ENCODE assay signal across 11 cellular contexts in the genomic region with DNA sequence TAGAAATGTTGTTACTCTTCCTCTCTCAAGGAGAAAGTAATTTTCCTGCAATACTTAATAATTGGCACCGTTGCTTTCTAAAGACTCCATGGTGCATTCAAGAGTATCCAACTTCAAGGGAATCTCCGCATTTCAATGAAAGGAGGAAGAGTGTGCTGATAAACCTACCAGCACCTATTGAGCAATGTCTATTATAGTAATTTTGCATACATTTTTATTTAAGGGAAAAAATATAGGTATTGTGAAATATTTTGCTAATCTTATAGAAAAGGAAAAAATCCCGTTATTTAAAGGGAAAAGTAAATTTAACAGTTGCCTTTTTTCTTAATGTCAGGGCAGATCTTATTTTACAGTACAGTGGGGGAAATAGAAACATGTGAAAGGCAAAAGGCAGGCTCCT. TPM values are rescaled to one million over a fixed set of nuclear protein-coding genes. Genes with fewer than 3 reads are reported as not detected.
A peak's percentile ranks its signal among the peaks of the same experiment; 100 is the strongest.
DNase-seq lines count a peak whose midpoint lies in the region; ATAC-seq and TF ChIP-seq lines count a peak whose summit lies in the region.
"Had no signal": no experiment of that assay in that cellular context is flagged by ENCODE, and none has a peak within 500 bp of the region (broad histone marks: within the 10 kb centered on the region; RNA-seq: fewer than 3 reads in every experiment).

No MANE protein-coding gene starts in this region.

- CTCF ChIA-PET in T-cell (lab: Charles Lee), result interaction anchor here in 1 of 2 donors (1.8 kb wide), 1 partner anchor 273 kb away, joined by 5 read pairs; a partner anchor contains a TSS

- H3K4me3 Mint-ChIP-seq in T-helper 1 cell treated with Interleukin-12 subunit alpha and Interleukin-12 subunit beta and Interleukin-4 antibody, amounts not matched to agents 30 μg/mL and 1 μg/mL, for 36 hours, result peak overlapping the region; percentile 99
- peak overlapping the region; percentile 97 to 99 (median 98) for H3K4me3 Mint-ChIP-seq in T-cell

- peaks cover 29% of the 10 kb centered on the region for H3K36me3 Mint-ChIP-seq in T-helper 1 cell treated with Interleukin-12 subunit alpha and Interleukin-12 subunit beta and Interleukin-4 antibody, amounts not matched to agents 30 μg/mL and 1 μg/mL, for 36 hours (ENCODE audit: low read depth)
- peaks cover 16% of the 10 kb centered on the region for H3K36me3 Mint-ChIP-seq in T-cell

- H3K4me3 ChIP-seq in esophagus squamous epithelium, result no peak overlapping the region
- H3K4me3 ChIP-seq in stomach, result peak overlapping the region in 1 of 4 donors; percentile 61

- no peaks in the 10 kb centered on the region for H3K27me3 Mint-ChIP-seq in T-helper 1 cell treated with Interleukin-12 subunit alpha and Interleukin-12 subunit beta and Interleukin-4 antibody, amounts not matched to agents 30 μg/mL and 1 μg/mL, for 36 hours (ENCODE audit: low read depth)
- no peaks in the 10 kb centered on the region for H3K27me3 Mint-ChIP-seq in T-cell

- peaks cover 32% of the 10 kb centered on the region for H3K4me1 Mint-ChIP-seq in T-helper 1 cell treated with Interleukin-12 subunit alpha and Interleukin-12 subunit beta and Interleukin-4 antibody, amounts not matched to agents 30 μg/mL and 1 μg/mL, for 36 hours (ENCODE audit: low read depth)
- peaks cover 29 to 37% (median 30%) of the 10 kb centered on the region in 3 donors for H3K4me1 Mint-ChIP-seq in T-cell

- POLR2A ChIA-PET in T-cell (lab: Charles Lee), result interaction anchor here in 1 of 2 donors (0.6 to 2.7 kb wide), 4 partner anchors 105 to 158 kb away, joined by 3 to 12 read pairs (median 3); no protein-coding TSS in a partner anchor

- no peak for ATAC-seq in T-cell (replicated peaks in 1 of 4)
- no peak for ATAC-seq in HG02610 (IDR thresholded peaks at IDR 0.05; ENCODE audit: unreplicated experiment)
- ATAC-seq in GM19467 (IDR thresholded peaks at IDR 0.05; ENCODE audit: unreplicated experiment), result no peak
- no peak for ATAC-seq in HG02588 (IDR thresholded peaks at IDR 0.05; ENCODE audit: unreplicated experiment)

- H3K27ac ChIP-seq in esophagus squamous epithelium, result peak overlapping the region in 3 of 4 donors; percentile 69 to 88 (median 87)
- peak overlapping the region in 4 of 5 donors; percentile 81 to 91 (median 88) for H3K27ac ChIP-seq in stomach

- intact Hi-C loops in esophagus squamous epithelium (cut with DNase I) (no loop called here), stomach (cut with DNase I; ENCODE audit: low total_unique reads) (loop anchor here (10.0 kb wide), 1 partner anchor 106 kb away; no protein-coding TSS in a partner anchor)

- H3K27me3 ChIP-seq in esophagus squamous epithelium, result no peaks in the 10 kb centered on the region
- no peaks in the 10 kb centered on the region for H3K27me3 ChIP-seq in stomach

- H3K9me3 Mint-ChIP-seq in T-helper 1 cell treated with Interleukin-12 subunit alpha and Interleukin-12 subunit beta and Interleukin-4 antibody, amounts not matched to agents 30 μg/mL and 1 μg/mL, for 36 hours, result no peaks in the 10 kb centered on the region
- no peaks in the 10 kb centered on the region for H3K9me3 Mint-ChIP-seq in T-cell

- no peak for TF ChIP-seq POLR2A in esophagus squamous epithelium (IDR thresholded peaks at IDR 0.05)
- TF ChIP-seq POLR2A in stomach (IDR thresholded peaks at IDR 0.05), result no peak

- H3K27ac Mint-ChIP-seq in T-helper 1 cell treated with Interleukin-12 subunit alpha and Interleukin-12 subunit beta and Interleukin-4 antibody, amounts not matched to agents 30 μg/mL and 1 μg/mL, for 36 hours, result peak overlapping the region; percentile 95
- peak overlapping the region; percentile 89 to 97 for H3K27ac Mint-ChIP-seq in T-cell

- TF ChIP-seq EP300 in stomach (IDR thresholded peaks at IDR 0.05), result no peak

- H3K4me1 ChIP-seq in esophagus squamous epithelium, result peaks cover 14 to 34% (median 20%) of the 10 kb centered on the region in 3 donors
- peaks cover 17 to 35% (median 29%) of the 10 kb centered on the region in 4 donors for H3K4me1 ChIP-seq in stomach

- TF ChIP-seq CTCF in esophagus squamous epithelium (IDR thresholded peaks at IDR 0.05), result no peak
- no peak for TF ChIP-seq CTCF in stomach (IDR thresholded peaks at IDR 0.05)

- H3K9me3 ChIP-seq in esophagus squamous epithelium (no peaks in the 10 kb centered on the region), stomach (no peaks in the 10 kb centered on the region)

- H3K36me3 ChIP-seq in esophagus squamous epithelium (peaks cover 0 to 53% (median 3%) of the 10 kb centered on the region in 3 donors), stomach (peaks cover 17 to 57% (median 56%) of the 10 kb centered on the region in 4 donors)

- no peak for DNase-seq in T-helper 1 cell
- DNase-seq in T-cell, result no peak
- no peak for DNase-seq in esophagus squamous epithelium (lab: John Stamatoyannopoulos, UW)
- no peak for DNase-seq in stomach
- DNase-seq: T-helper 9 cell had no signal

- 56 to 82% methylated on average over 3 of the region's 3 CpGs for WGBS in esophagus squamous epithelium, 2 donors
- 60 to 85% (median 68%) methylated on average over 3 of the region's 3 CpGs for WGBS in stomach, 5 donors

RNA-seq across cellular contexts. Expression of a gene that starts 1.1 kb away (rescaled TPM):
- total RNA-seq in T-cell, result 10 to 100 TPM in 3 of 5 donors, 1 to 10 TPM in 2; 9.3 to 18.1 (median 10.4) TPM
- 1 to 10 TPM in 3 of 4 donors, under 1 TPM in 1; 0.27 to 2.5 (median 1.6) TPM for total RNA-seq in esophagus squamous epithelium
- 10 to 100 TPM in 2 of 5 donors, 1 to 10 TPM in 2, not detected in 1; 4.0 to 82.3 (median 28.2) TPM for total RNA-seq in stomach
- 1 to 10 TPM in 2 of 3 donors, under 1 TPM in 1; 0.85 to 1.9 (median 1.8) TPM for polyA plus RNA-seq in stomach
- polyA plus RNA-seq: neural cell had no signal

RNA-seq across cellular contexts. Expression of a gene that starts 17.8 kb away (rescaled TPM):
- total RNA-seq in T-cell (not detected), esophagus squamous epithelium (not detected), stomach (under 1 TPM in 1 of 5 donors, not detected in 4; 0.55 TPM)
- not detected for polyA plus RNA-seq in stomach
- polyA plus RNA-seq: neural cell had no signal

RNA-seq across cellular contexts. Expression of a gene that starts 23.2 kb away (rescaled TPM):
- total RNA-seq in T-cell (1,000 to 10,000 TPM; 2,693 to 4,491 (median 3,278) TPM), esophagus squamous epithelium (not detected), stomach (not detected)
- polyA plus RNA-seq in stomach, result not detected
- polyA plus RNA-seq: adipose tissue, neural cell had no signal

RNA-seq across cellular contexts. Expression of a gene that starts 39.6 kb away (rescaled TPM):
- total RNA-seq in T-cell (10 to 100 TPM; 51.5 to 82.2 (median 80.1) TPM), esophagus squamous epithelium (10 to 100 TPM; 30.6 to 61.6 (median 42.0) TPM), stomach (100 to 1,000 TPM in 1 of 5 donors, 10 to 100 TPM in 4; 29.0 to 107 (median 46.7) TPM)
- polyA plus RNA-seq in stomach, result 10 to 100 TPM; 25.4 to 42.5 (median 30.4) TPM

Comparison
In these comparisons a context has a peak if more than half of its experiments do, and no peak if none do; other contexts are left out.
1. RNA of a gene that starts 23.2 kb away (total RNA-seq): 2,693 to 4,491 TPM in T-cell; not detected in esophagus squamous epithelium and not detected in stomach; every median in the first group is over 1,000 times any median in the second.